In genomic region chr6:119720160-119720559, GRCh38 we compare ENCODE assay signal across 12 cellular contexts.
DNase-seq lines count a peak whose midpoint lies in the region; ATAC-seq and TF ChIP-seq lines count a peak whose summit lies in the region.
"Had no signal": no experiment of that assay in that cellular context is flagged by ENCODE, and none has a peak within 500 bp of the region (broad histone marks: within the 10 kb centered on the region; RNA-seq: fewer than 3 reads in every experiment).

No MANE protein-coding gene starts in this region.

- CTCF ChIA-PET in AG04449 (lab: Yijun Ruan, JAX): interaction anchor here (1.1 to 1.2 kb wide), 2 partner anchors 22 to 591 kb away, joined by 3 to 4 read pairs; no protein-coding TSS in a partner anchor
- CTCF ChIA-PET in OCI-LY7 (lab: Charles Lee; ENCODE audit: unreplicated experiment): no interaction called here

- no peaks in the 10 kb centered on the region for H3K36me3 ChIP-seq in OCI-LY7 (ENCODE audit: insufficient read depth, low read length)
- no peaks in the 10 kb centered on the region for H3K36me3 ChIP-seq in tibial artery
- H3K36me3 ChIP-seq: SJSA1 had no signal

- H3K27me3 ChIP-seq in tibial artery: no peaks in the 10 kb centered on the region
- H3K27me3 ChIP-seq: SJSA1 had no signal

- H3K4me2 ChIP-seq in OCI-LY7 (ENCODE audit: low read length): no peak overlapping the region

- no peak overlapping the region for H2AFZ ChIP-seq in OCI-LY7 (ENCODE audit: low read length)

- intact Hi-C loops in OCI-LY7 (cut with micrococcal nuclease; ENCODE audit: unreplicated experiment) (no loop called here), tibial artery (cut with DNase I; ENCODE audit: low total_unique reads) (no loop called here)

- H3K9me2 ChIP-seq in OCI-LY7 (ENCODE audit: insufficient read depth, low read length): no peaks in the 10 kb centered on the region

- H3K27ac ChIP-seq in OCI-LY7 (ENCODE audit: low read depth, low read length, poor library complexity, severe bottlenecking) (no peak overlapping the region), tibial artery (no peak overlapping the region)
- H3K27ac ChIP-seq: SJSA1 had no signal

- no peaks in the 10 kb centered on the region for H4K20me1 ChIP-seq in OCI-LY7 (ENCODE audit: insufficient read depth, low read length)

- no peak for TF ChIP-seq POLR2A in erythroblast (IDR thresholded peaks at IDR 0.05; ENCODE audit: low read length)

- H3K4me3 ChIP-seq in AG04449 (ENCODE audit: low read depth, low read length): no peak overlapping the region
- H3K4me3 ChIP-seq in OCI-LY7 (ENCODE audit: low read depth, low read length, poor library complexity, severe bottlenecking): no peak overlapping the region
- H3K4me3 ChIP-seq in tibial artery: no peak overlapping the region
- H3K4me3 ChIP-seq: SJSA1 had no signal

- H3K9me3 ChIP-seq in OCI-LY7 (ENCODE audit: low read length): no peaks in the 10 kb centered on the region
- no peaks in the 10 kb centered on the region for H3K9me3 ChIP-seq in tibial artery
- H3K9me3 ChIP-seq: SJSA1 had no signal

- peak; percentile 21 for TF ChIP-seq CTCF in AG04449 (IDR thresholded peaks at IDR 0.05; ENCODE audit: insufficient read depth, low read length, missing control alignments)
- peak; percentile 17 for TF ChIP-seq CTCF in GM13977 (IDR thresholded peaks at IDR 0.05; ENCODE audit: extremely low read depth, insufficient read depth, missing control alignments)
- peak; percentile 59 for TF ChIP-seq CTCF in OCI-LY7 (conservative IDR thresholded peaks at IDR 0.05; ENCODE audit: low read length)
- no peak for TF ChIP-seq CTCF in tibial artery (IDR thresholded peaks at IDR 0.05)

- no peak for ATAC-seq in GM19324 (IDR thresholded peaks at IDR 0.05; ENCODE audit: low FRiP score, unreplicated experiment)
- ATAC-seq in HG03139 (IDR thresholded peaks at IDR 0.05; ENCODE audit: unreplicated experiment): no peak
- no peak for ATAC-seq in HG03025 (IDR thresholded peaks at IDR 0.05; ENCODE audit: low FRiP score, unreplicated experiment)

- no TSS peak for BruUV-seq in OCI-LY7 (replicated peaks; lab: Mats Ljungman, UMichigan)

- H3K4me1 ChIP-seq in OCI-LY7 (ENCODE audit: insufficient read depth, low read length, poor library complexity, severe bottlenecking): peaks cover 10% of the 10 kb centered on the region
- H3K4me1 ChIP-seq in tibial artery: no peaks in the 10 kb centered on the region
- H3K4me1 ChIP-seq: SJSA1 had no signal

- POLR2A ChIA-PET in AG04449 (lab: Yijun Ruan, JAX) (no interaction called here), OCI-LY7 (lab: Charles Lee) (interaction anchor here (0.7 to 1.6 kb wide), 4 partner anchors 10 to 369 kb away, joined by 3 to 5 read pairs (median 4); no protein-coding TSS in a partner anchor)

- DNase-seq in AG04449 (ENCODE audit: low read depth, low spot score) (no peak), GM13977 (ENCODE audit: low spot score) (no peak), OCI-LY7 (ENCODE audit: low spot score) (peak; percentile 41), erythroblast (lab: John Stamatoyannopoulos, UW) (peak; percentile 36 to 46), tibial artery (no peak)
- DNase-seq: activated CD4-positive, alpha-beta T cell treated with anti-CD3 and anti-CD28 coated beads, Interleukin-2, amount 10 ng/mL, durations not matched to agents 24 days and 14 days; CD4-positive, alpha-beta T cell; NCI-H2227 treated with DMSO at 0.1 percent for 48 hours had no signal

- no peaks in the 10 kb centered on the region for H3K79me2 ChIP-seq in OCI-LY7 (ENCODE audit: insufficient read depth, low read depth, low read length)

- in situ Hi-C loops in GM13977 (cut with MboI; ENCODE audit: low pct_unique_long_range_greater_than_20kb, low sequenced_read_pairs, unreplicated experiment): no loop called here

Comparison
In these comparisons a context has a peak if more than half of its experiments do, and no peak if none do; other contexts are left out.
1. DNase-seq: peak in OCI-LY7 (single experiment) and erythroblast (2 of 2); none in AG04449 (single experiment), GM13977 (single experiment) and tibial artery (0 of 2).
2. CTCF ChIP-seq: peak in AG04449 (single experiment), GM13977 (single experiment) and OCI-LY7 (single experiment); none in tibial artery (0 of 2).